In genomic region chr1:154944422-154945159, GRCh38 we compare ENCODE assay signal across 9 cellular contexts. TPM values are rescaled to one million over a fixed set of nuclear protein-coding genes. Genes with fewer than 3 reads are reported as not detected.
A peak's percentile ranks its signal among the peaks of the same experiment; 100 is the strongest.
DNase-seq lines count a peak whose midpoint lies in the region; ATAC-seq and TF ChIP-seq lines count a peak whose summit lies in the region.
"Had no signal": no experiment of that assay in that cellular context is flagged by ENCODE, and none has a peak within 500 bp of the region (broad histone marks: within the 10 kb centered on the region; RNA-seq: fewer than 3 reads in every experiment).

No MANE protein-coding gene starts in this region.

- H3K9ac ChIP-seq in liver (ENCODE audit: low read depth in 1 of 2, low read length in 2 of 2), result peak overlapping the region; percentile 51 to 78

- intact Hi-C loops in activated CD8-positive, alpha-beta T cell treated with anti-CD3 and anti-CD28 coated beads for 36 hours (cut with micrococcal nuclease), result no loop called here

- ATAC-seq in activated T-cell treated with anti-CD3 and anti-CD28 coated beads, Interleukin-2, amount 50 U/mL, for 72 hours (replicated peaks in 1 of 2), result no peak
- ATAC-seq in activated CD8-positive, alpha-beta T cell treated with anti-CD3 and anti-CD28 coated beads for 36 hours, result no peak
- ATAC-seq in GM18520 (IDR thresholded peaks at IDR 0.05; ENCODE audit: unreplicated experiment) (no peak), esophagus mucosa (no peak)

- H3K36me3 Mint-ChIP-seq in activated T-cell treated with anti-CD3 and anti-CD28 coated beads, Interleukin-2, amount 50 U/mL, for 24 hours (ENCODE audit: low read depth), result peaks cover 31% of the 10 kb centered on the region
- H3K36me3 Mint-ChIP-seq in activated T-cell treated with anti-CD3 and anti-CD28 coated beads, Interleukin-2, amount 50 U/mL, for 72 hours (ENCODE audit: insufficient read depth in 2 of 2), result no peaks in the 10 kb centered on the region
- no peaks in the 10 kb centered on the region for H3K36me3 Mint-ChIP-seq in activated CD8-positive, alpha-beta T cell treated with anti-CD3 and anti-CD28 coated beads for 36 hours (ENCODE audit: low read depth)

- H3K4me3 Mint-ChIP-seq in activated T-cell treated with anti-CD3 and anti-CD28 coated beads, Interleukin-2, amount 50 U/mL, for 24 hours, result no peak overlapping the region
- no peak overlapping the region for H3K4me3 Mint-ChIP-seq in activated T-cell treated with anti-CD3 and anti-CD28 coated beads, Interleukin-2, amount 50 U/mL, for 72 hours
- no peak overlapping the region for H3K4me3 Mint-ChIP-seq in activated CD8-positive, alpha-beta T cell treated with anti-CD3 and anti-CD28 coated beads for 36 hours
- H3K4me3 Mint-ChIP-seq: activated naive CD4-positive, alpha-beta T cell treated with anti-CD3 and anti-CD28 coated beads, Interleukin-2, amount 50 U/mL, for 24 hours had no signal

- TF ChIP-seq POLR2A in tibial nerve (IDR thresholded peaks at IDR 0.05), result no peak

- POLR2A ChIA-PET in activated CD8-positive, alpha-beta T cell treated with anti-CD3 and anti-CD28 coated beads for 36 hours (lab: Charles Lee), result interaction anchor here (0.5 to 2.5 kb wide), 6 partner anchors 9 to 339 kb away, joined by 3 to 10 read pairs (median 4); partner anchors contain the start of genes FLAD1, PMVK and PYGO2

- H3K27me3 Mint-ChIP-seq in activated T-cell treated with anti-CD3 and anti-CD28 coated beads, Interleukin-2, amount 50 U/mL, for 24 hours, result no peaks in the 10 kb centered on the region
- no peaks in the 10 kb centered on the region for H3K27me3 Mint-ChIP-seq in activated T-cell treated with anti-CD3 and anti-CD28 coated beads, Interleukin-2, amount 50 U/mL, for 72 hours (ENCODE audit: low read depth)
- no peaks in the 10 kb centered on the region for H3K27me3 Mint-ChIP-seq in activated CD8-positive, alpha-beta T cell treated with anti-CD3 and anti-CD28 coated beads for 36 hours
- H3K27me3 Mint-ChIP-seq: activated naive CD4-positive, alpha-beta T cell treated with anti-CD3 and anti-CD28 coated beads, Interleukin-2, amount 50 U/mL, for 24 hours had no signal

- TF ChIP-seq CTCF in activated CD8-positive, alpha-beta T cell treated with anti-CD3 and anti-CD28 coated beads for 36 hours (IDR thresholded peaks at IDR 0.05), result no peak
- TF ChIP-seq CTCF in liver (IDR thresholded peaks at IDR 0.05; ENCODE audit: low read depth, low read length, missing input control) (no peak), tibial nerve (IDR thresholded peaks at IDR 0.05) (no peak)

- TF ChIP-seq RAD21 in liver (IDR thresholded peaks at IDR 0.05), result peak in 1 of 2 donors; percentile 58

- 27% methylated on average over 9 of the region's 9 CpGs for WGBS in liver
- 28 to 41% methylated on average over 8 to 9 of the region's 9 CpGs for WGBS in tibial nerve, 2 donors

- peaks cover 49% of the 10 kb centered on the region for H3K4me1 Mint-ChIP-seq in activated T-cell treated with anti-CD3 and anti-CD28 coated beads, Interleukin-2, amount 50 U/mL, for 24 hours (ENCODE audit: low read depth)
- peaks cover 51% of the 10 kb centered on the region for H3K4me1 Mint-ChIP-seq in activated T-cell treated with anti-CD3 and anti-CD28 coated beads, Interleukin-2, amount 50 U/mL, for 72 hours (ENCODE audit: low read depth)
- H3K4me1 Mint-ChIP-seq in activated CD8-positive, alpha-beta T cell treated with anti-CD3 and anti-CD28 coated beads for 36 hours (ENCODE audit: low read depth), result peaks cover 51% of the 10 kb centered on the region

- H3K9me3 ChIP-seq in liver (ENCODE audit: control insufficient read depth in 4 of 4, low read length in 3 of 4), result no peaks in the 10 kb centered on the region
- no peaks in the 10 kb centered on the region for H3K9me3 ChIP-seq in tibial nerve

- H3K4me3 ChIP-seq in liver (ENCODE audit: low read depth in 1 of 3, low read length in 3 of 3) (no peak overlapping the region), tibial nerve (no peak overlapping the region)

- peak overlapping the region; percentile 91 for H3K27ac Mint-ChIP-seq in activated T-cell treated with anti-CD3 and anti-CD28 coated beads, Interleukin-2, amount 50 U/mL, for 24 hours
- no peak overlapping the region for H3K27ac Mint-ChIP-seq in activated T-cell treated with anti-CD3 and anti-CD28 coated beads, Interleukin-2, amount 50 U/mL, for 72 hours
- H3K27ac Mint-ChIP-seq in activated CD8-positive, alpha-beta T cell treated with anti-CD3 and anti-CD28 coated beads for 36 hours, result peak overlapping the region; percentile 92

- no peak for DNase-seq in activated T-cell treated with anti-CD3 and anti-CD28 coated beads, Interleukin-2, amount 50 U/mL, for 24 hours
- DNase-seq in activated T-cell treated with anti-CD3 and anti-CD28 coated beads, Interleukin-2, amount 50 U/mL, for 72 hours, result no peak
- DNase-seq in activated CD8-positive, alpha-beta T cell treated with anti-CD3 and anti-CD28 coated beads for 36 hours, result no peak
- DNase-seq in tibial nerve (ENCODE audit: low spot score in 2 of 2) (no peak), DMS 273 treated with DMSO at 0.1 percent for 48 hours (lab: John Stamatoyannopoulos, UW) (no peak)

- H3K27ac ChIP-seq in liver (ENCODE audit: low read depth in 1 of 2, low read length in 2 of 2) (peak overlapping the region; percentile 60 to 73), tibial nerve (peak overlapping the region in 3 of 4 donors; percentile 10 to 62 (median 52))

- no peak for TF ChIP-seq EP300 in tibial nerve (IDR thresholded peaks at IDR 0.05)

- peaks cover 0 to 13% (median 1%) of the 10 kb centered on the region in 4 donors for H3K36me3 ChIP-seq in liver (ENCODE audit: control insufficient read depth in 4 of 4, insufficient read depth in 3 of 4, low read depth in 1 of 4, low read length in 3 of 4)
- H3K36me3 ChIP-seq in tibial nerve, result peaks cover 0 to 45% (median 4%) of the 10 kb centered on the region in 3 donors

- H3K27me3 ChIP-seq in liver (ENCODE audit: control insufficient read depth in 4 of 4, insufficient read depth in 4 of 4, low read length in 3 of 4) (no peaks in the 10 kb centered on the region), tibial nerve (no peaks in the 10 kb centered on the region)

- peaks cover 6 to 46% (median 22%) of the 10 kb centered on the region in 4 donors for H3K4me1 ChIP-seq in liver (ENCODE audit: control insufficient read depth in 4 of 4, insufficient read depth in 4 of 4, low read length in 3 of 4)
- peaks cover 0 to 44% (median 17%) of the 10 kb centered on the region in 4 donors for H3K4me1 ChIP-seq in tibial nerve

- CTCF ChIA-PET in activated CD8-positive, alpha-beta T cell treated with anti-CD3 and anti-CD28 coated beads for 36 hours (lab: Charles Lee), result interaction anchor here (0.7 to 1.9 kb wide), 27 partner anchors 10 to 400 kb away, joined by 3 to 12 read pairs (median 3); partner anchors contain the start of genes EFNA4 and SHC1

- H3K9me3 Mint-ChIP-seq in activated T-cell treated with anti-CD3 and anti-CD28 coated beads, Interleukin-2, amount 50 U/mL, for 24 hours, result no peaks in the 10 kb centered on the region
- H3K9me3 Mint-ChIP-seq in activated T-cell treated with anti-CD3 and anti-CD28 coated beads, Interleukin-2, amount 50 U/mL, for 72 hours, result no peaks in the 10 kb centered on the region
- no peaks in the 10 kb centered on the region for H3K9me3 Mint-ChIP-seq in activated CD8-positive, alpha-beta T cell treated with anti-CD3 and anti-CD28 coated beads for 36 hours
- H3K9me3 Mint-ChIP-seq: activated naive CD4-positive, alpha-beta T cell treated with anti-CD3 and anti-CD28 coated beads, Interleukin-2, amount 50 U/mL, for 24 hours had no signal

TF ChIP-seq in liver, 16 proteins besides CTCF, POLR2A, EP300 and RAD21 (continues in another document):
- TF ChIP-seq HNF4A (conservative IDR thresholded peaks at IDR 0.05) (peak; percentile 82 to 87), SP1 (IDR thresholded peaks at IDR 0.05) (peak; percentile 85), JUND (IDR thresholded peaks at IDR 0.05) (peak in 1 of 2 donors; percentile 31), NR2F2 (IDR thresholded peaks at IDR 0.05) (no peak), FOXA1 (IDR thresholded peaks at IDR 0.05) (no peak), GABPA (IDR thresholded peaks at IDR 0.05 in 1 of 2, conservative IDR thresholded peaks at IDR 0.05 in 1 of 2) (peak in 1 of 2 donors; percentile 45), MAX (IDR thresholded peaks at IDR 0.05) (no peak)

RNA-seq across cellular contexts. Expression of gene PMVK, which starts 8.1 kb away (rescaled TPM):
- total RNA-seq in activated T-cell treated with anti-CD3 and anti-CD28 coated beads, Interleukin-2, amount 50 U/mL, for 72 hours, result 10 to 100 TPM; 32.4 to 34.6 TPM
- 10 to 100 TPM; 32.3 to 33.2 TPM for total RNA-seq in activated CD8-positive, alpha-beta T cell treated with anti-CD3 and anti-CD28 coated beads for 36 hours
- total RNA-seq in liver, result 10 to 100 TPM in 1 of 2 donors, 1 to 10 TPM in 1; 9.7 to 14.6 TPM
- 10 to 100 TPM; 22.6 to 37.3 TPM for polyA plus RNA-seq in liver
- 10 to 100 TPM in 3 of 4 donors, 1 to 10 TPM in 1; 9.0 to 19.8 (median 15.6) TPM for total RNA-seq in tibial nerve
- 55.6 TPM for total RNA-seq in esophagus mucosa

RNA-seq across cellular contexts. Expression of gene PBXIP1, which starts 11.3 kb away (rescaled TPM):
- total RNA-seq in activated T-cell treated with anti-CD3 and anti-CD28 coated beads, Interleukin-2, amount 50 U/mL, for 72 hours, result 10 to 100 TPM; 28.0 to 48.0 TPM
- 10 to 100 TPM; 17.7 to 19.4 TPM for total RNA-seq in activated CD8-positive, alpha-beta T cell treated with anti-CD3 and anti-CD28 coated beads for 36 hours
- 10 to 100 TPM; 24.6 to 42.8 TPM for total RNA-seq in liver
- polyA plus RNA-seq in liver, result 10 to 100 TPM in 1 of 2 donors, 1 to 10 TPM in 1; 3.8 to 16.4 TPM
- total RNA-seq in tibial nerve, result 100 to 1,000 TPM in 2 of 4 donors, 10 to 100 TPM in 2; 52.5 to 120 (median 97.9) TPM
- 9.2 TPM for total RNA-seq in esophagus mucosa

RNA-seq across cellular contexts. Expression of gene PYGO2, which starts 17.0 kb away (rescaled TPM):
- total RNA-seq in activated T-cell treated with anti-CD3 and anti-CD28 coated beads, Interleukin-2, amount 50 U/mL, for 72 hours, result 10 to 100 TPM; 43.6 to 45.3 TPM
- 10 to 100 TPM; 21.2 to 21.8 TPM for total RNA-seq in activated CD8-positive, alpha-beta T cell treated with anti-CD3 and anti-CD28 coated beads for 36 hours
- total RNA-seq in liver (1 to 10 TPM; 6.5 to 7.4 TPM), tibial nerve (10 to 100 TPM; 18.6 to 24.3 (median 23.5) TPM), esophagus mucosa (17.3 TPM)
- 1 to 10 TPM; 5.0 to 8.2 TPM for polyA plus RNA-seq in liver

RNA-seq across cellular contexts. Expression of gene SHC1, which starts 26.0 kb away (rescaled TPM):
- 10 to 100 TPM; 55.8 to 58.6 TPM for total RNA-seq in activated T-cell treated with anti-CD3 and anti-CD28 coated beads, Interleukin-2, amount 50 U/mL, for 72 hours
- 10 to 100 TPM; 32.3 to 34.2 TPM for total RNA-seq in activated CD8-positive, alpha-beta T cell treated with anti-CD3 and anti-CD28 coated beads for 36 hours
- total RNA-seq in liver (10 to 100 TPM; 53.2 to 65.5 TPM), tibial nerve (100 to 1,000 TPM in 2 of 4 donors, 10 to 100 TPM in 2; 82.9 to 168 (median 101) TPM), esophagus mucosa (68.0 TPM)
- 10 to 100 TPM; 27.2 to 62.8 TPM for polyA plus RNA-seq in liver

RNA-seq across cellular contexts. Expression of gene CKS1B, which starts 29.9 kb away (rescaled TPM):
- total RNA-seq in activated T-cell treated with anti-CD3 and anti-CD28 coated beads, Interleukin-2, amount 50 U/mL, for 72 hours, result 100 to 1,000 TPM; 251 to 304 TPM
- 100 to 1,000 TPM; 172 to 173 TPM for total RNA-seq in activated CD8-positive, alpha-beta T cell treated with anti-CD3 and anti-CD28 coated beads for 36 hours
- total RNA-seq in liver, result 10 to 100 TPM; 32.4 to 54.4 TPM
- polyA plus RNA-seq in liver, result 10 to 100 TPM; 34.3 to 57.9 TPM
- 10 to 100 TPM; 35.2 to 40.5 (median 37.3) TPM for total RNA-seq in tibial nerve
- 74.5 TPM for total RNA-seq in esophagus mucosa
